17 cellular contexts compared by ENCODE assay signal in genomic region chr2:120763516-120763915, GRCh38. TPM values are rescaled to one million over a fixed set of nuclear protein-coding genes. Genes with fewer than 3 reads are reported as not detected.
DNase-seq lines count a peak whose midpoint lies in the region; ATAC-seq and TF ChIP-seq lines count a peak whose summit lies in the region.
"Had no signal": no experiment of that assay in that cellular context is flagged by ENCODE, and none has a peak within 500 bp of the region (broad histone marks: within the 10 kb centered on the region; RNA-seq: fewer than 3 reads in every experiment).

No MANE protein-coding gene starts in this region.

- no peaks in the 10 kb centered on the region for H3K36me3 Mint-ChIP-seq in natural killer cell treated with Interleukin-12 subunit alpha and Interleukin-12 subunit beta and Interleukin-15 and Interleukin-18, amount 100 ng/mL, for 72 hours
- no peaks in the 10 kb centered on the region for H3K36me3 Mint-ChIP-seq in natural killer cell
- no peaks in the 10 kb centered on the region for H3K36me3 Mint-ChIP-seq in naive thymus-derived CD4-positive, alpha-beta T cell

- no peaks in the 10 kb centered on the region for H3K27me3 ChIP-seq in naive thymus-derived CD4-positive, alpha-beta T cell (ENCODE audit: control insufficient read depth in 2 of 2, insufficient read depth in 2 of 2, low read length in 2 of 2)
- no peaks in the 10 kb centered on the region for H3K27me3 ChIP-seq in vagina
- H3K27me3 ChIP-seq: BE2C had no signal

- H3K9me3 ChIP-seq in naive thymus-derived CD4-positive, alpha-beta T cell (ENCODE audit: control insufficient read depth in 2 of 3, low read length in 3 of 3): no peaks in the 10 kb centered on the region
- H3K9me3 ChIP-seq in vagina: no peaks in the 10 kb centered on the region
- H3K9me3 ChIP-seq: BE2C had no signal

- ATAC-seq in natural killer cell treated with Interleukin-12 subunit alpha and Interleukin-12 subunit beta and Interleukin-15 and Interleukin-18, amount 100 ng/mL, for 72 hours: no peak
- ATAC-seq in natural killer cell (no peak), GM21576 (IDR thresholded peaks at IDR 0.05; ENCODE audit: unreplicated experiment) (no peak)
- ATAC-seq in naive thymus-derived CD4-positive, alpha-beta T cell: peak; percentile 3

- H3K4me3 Mint-ChIP-seq in natural killer cell treated with Interleukin-12 subunit alpha and Interleukin-12 subunit beta and Interleukin-15 and Interleukin-18, amount 100 ng/mL, for 72 hours: no peak overlapping the region
- H3K4me3 Mint-ChIP-seq in natural killer cell: no peak overlapping the region
- no peak overlapping the region for H3K4me3 Mint-ChIP-seq in naive thymus-derived CD4-positive, alpha-beta T cell
- H3K4me3 Mint-ChIP-seq: activated T-cell treated with anti-CD3 and anti-CD28 coated beads, Interleukin-2, amount 50 U/mL, for 24 hours; central memory CD8-positive, alpha-beta T cell; T-helper 2 cell treated with Interferon-gamma antibody and Interleukin-4, amounts not matched to agents 5 μg/mL and 100 μg/mL, for 36 hours had no signal

- H3K4me1 Mint-ChIP-seq in natural killer cell treated with Interleukin-12 subunit alpha and Interleukin-12 subunit beta and Interleukin-15 and Interleukin-18, amount 100 ng/mL, for 72 hours (ENCODE audit: low read depth in 2 of 2): no peaks in the 10 kb centered on the region
- H3K4me1 Mint-ChIP-seq in natural killer cell: no peaks in the 10 kb centered on the region
- H3K4me1 Mint-ChIP-seq in naive thymus-derived CD4-positive, alpha-beta T cell: no peaks in the 10 kb centered on the region
- H3K4me1 Mint-ChIP-seq: central memory CD8-positive, alpha-beta T cell had no signal

- no peak overlapping the region for H3K4me3 ChIP-seq in coronary artery
- no peak overlapping the region for H3K4me3 ChIP-seq in naive thymus-derived CD4-positive, alpha-beta T cell (ENCODE audit: low read length)
- H3K4me3 ChIP-seq in vagina: no peak overlapping the region

- H3K9me3 Mint-ChIP-seq in natural killer cell treated with Interleukin-12 subunit alpha and Interleukin-12 subunit beta and Interleukin-15 and Interleukin-18, amount 100 ng/mL, for 72 hours: no peaks in the 10 kb centered on the region
- no peaks in the 10 kb centered on the region for H3K9me3 Mint-ChIP-seq in natural killer cell
- no peaks in the 10 kb centered on the region for H3K9me3 Mint-ChIP-seq in naive thymus-derived CD4-positive, alpha-beta T cell
- H3K9me3 Mint-ChIP-seq: activated T-cell treated with anti-CD3 and anti-CD28 coated beads, Interleukin-2, amount 50 U/mL, for 24 hours; central memory CD8-positive, alpha-beta T cell; T-helper 2 cell treated with Interferon-gamma antibody and Interleukin-4, amounts not matched to agents 5 μg/mL and 100 μg/mL, for 36 hours had no signal

- no peaks in the 10 kb centered on the region for H3K4me1 ChIP-seq in naive thymus-derived CD4-positive, alpha-beta T cell (ENCODE audit: control insufficient read depth in 2 of 2, insufficient read depth in 2 of 2, low read length in 2 of 2)
- H3K4me1 ChIP-seq in vagina: peaks cover 44% of the 10 kb centered on the region

- H3K27ac Mint-ChIP-seq in natural killer cell treated with Interleukin-12 subunit alpha and Interleukin-12 subunit beta and Interleukin-15 and Interleukin-18, amount 100 ng/mL, for 72 hours: no peak overlapping the region
- no peak overlapping the region for H3K27ac Mint-ChIP-seq in natural killer cell
- H3K27ac Mint-ChIP-seq in naive thymus-derived CD4-positive, alpha-beta T cell: no peak overlapping the region
- H3K27ac Mint-ChIP-seq: activated T-cell treated with anti-CD3 and anti-CD28 coated beads, Interleukin-2, amount 50 U/mL, for 24 hours; T-helper 2 cell treated with Interferon-gamma antibody and Interleukin-4, amounts not matched to agents 5 μg/mL and 100 μg/mL, for 36 hours had no signal

- POLR2A ChIA-PET in naive thymus-derived CD4-positive, alpha-beta T cell (lab: Charles Lee): no interaction called here

- DNase-seq in natural killer cell treated with Interleukin-12 subunit alpha and Interleukin-12 subunit beta and Interleukin-15 and Interleukin-18, amount 100 ng/mL, for 72 hours (ENCODE audit: low spot score): peak; percentile 35
- DNase-seq in natural killer cell (no peak), coronary artery (ENCODE audit: low spot score) (peak; percentile 77), COR-L47 (lab: John Stamatoyannopoulos, UW) (no peak), NCI-H2029 treated with DMSO at 0.1 percent for 48 hours (lab: John Stamatoyannopoulos, UW) (no peak), vagina (ENCODE audit: extremely low spot score in 2 of 2) (no peak)
- no peak for DNase-seq in naive thymus-derived CD4-positive, alpha-beta T cell
- DNase-seq: activated CD4-positive, alpha-beta T cell treated with anti-CD3 and anti-CD28 coated beads, Interleukin-2, amount 50 U/mL, for 1 hour; BE2C; DMS153; NCI-H2081 treated with DMSO at 0.1 percent for 48 hours; RPMI8226 had no signal

- H3K36me3 ChIP-seq in naive thymus-derived CD4-positive, alpha-beta T cell (ENCODE audit: control insufficient read depth in 2 of 3, insufficient read depth in 3 of 3, low read length in 3 of 3): no peaks in the 10 kb centered on the region
- no peaks in the 10 kb centered on the region for H3K36me3 ChIP-seq in vagina
- H3K36me3 ChIP-seq: BE2C had no signal

- CTCF ChIA-PET in naive thymus-derived CD4-positive, alpha-beta T cell (lab: Charles Lee): no interaction called here

- intact Hi-C loops in natural killer cell (cut with micrococcal nuclease): no loop called here
- intact Hi-C loops in naive thymus-derived CD4-positive, alpha-beta T cell (cut with micrococcal nuclease): no loop called here
- intact Hi-C loops in vagina (cut with DNase I): no loop called here

- H3K27ac ChIP-seq in coronary artery: peak overlapping the region in 1 of 2 donors; percentile 58
- H3K27ac ChIP-seq in naive thymus-derived CD4-positive, alpha-beta T cell (ENCODE audit: low read depth, low read length): no peak overlapping the region
- no peak overlapping the region for H3K27ac ChIP-seq in vagina

- H3K27me3 Mint-ChIP-seq in natural killer cell treated with Interleukin-12 subunit alpha and Interleukin-12 subunit beta and Interleukin-15 and Interleukin-18, amount 100 ng/mL, for 72 hours: peaks cover 0 to 7% of the 10 kb centered on the region in 2 donors
- no peaks in the 10 kb centered on the region for H3K27me3 Mint-ChIP-seq in natural killer cell (ENCODE audit: low read depth in 2 of 2)
- peaks cover 0 to 17% (median 10%) of the 10 kb centered on the region in 5 donors for H3K27me3 Mint-ChIP-seq in naive thymus-derived CD4-positive, alpha-beta T cell

- TF ChIP-seq POLR2A in vagina (IDR thresholded peaks at IDR 0.05): no peak

- TF ChIP-seq CTCF in natural killer cell (IDR thresholded peaks at IDR 0.05) (no peak), coronary artery (IDR thresholded peaks at IDR 0.05) (no peak), vagina (IDR thresholded peaks at IDR 0.05) (no peak)

RNA-seq across cellular contexts. Expression of gene GLI2, which starts 27.8 kb away (rescaled TPM):
- total RNA-seq in natural killer cell treated with Interleukin-12 subunit alpha and Interleukin-12 subunit beta and Interleukin-15 and Interleukin-18, amount 100 ng/mL, for 72 hours: under 1 TPM in 1 of 2 donors, not detected in 1; 0.38 TPM
- total RNA-seq in natural killer cell: not detected
- 1 to 10 TPM in 1 of 5 experiments, not detected in 4; 1.6 TPM for total RNA-seq in naive thymus-derived CD4-positive, alpha-beta T cell
- polyA plus RNA-seq in naive thymus-derived CD4-positive, alpha-beta T cell: not detected
- total RNA-seq in vagina: 16.2 TPM
- total RNA-seq: pulmonary artery endothelial cell had no signal

Comparison
In these comparisons a context has a peak if more than half of its experiments do, and no peak if none do; other contexts are left out.
1. DNase-seq: peak in natural killer cell treated with Interleukin-12 subunit alpha and Interleukin-12 subunit beta and Interleukin-15 and Interleukin-18, amount 100 ng/mL, for 72 hours (single experiment) and coronary artery (single experiment); none in natural killer cell (single experiment), naive thymus-derived CD4-positive, alpha-beta T cell (0 of 9), COR-L47 (single experiment), NCI-H2029 treated with DMSO at 0.1 percent for 48 hours (single experiment) and vagina (0 of 2).